In genomic region chr3:151169700-151170224, GRCh38 we compare ENCODE assay signal across 8 cellular contexts. TPM values are rescaled to one million over a fixed set of nuclear protein-coding genes. Genes with fewer than 3 reads are reported as not detected.
DNase-seq lines count a peak whose midpoint lies in the region; ATAC-seq and TF ChIP-seq lines count a peak whose summit lies in the region.

No MANE protein-coding gene starts in this region.

- no peaks in the 10 kb centered on the region for H3K79me1 ChIP-seq in mesenchymal stem cell (replicated peaks; ENCODE audit: low read length, poor library complexity, severe bottlenecking)

- no TSS peak for BruUV-seq in PC-3 (replicated peaks; lab: Mats Ljungman, UMichigan)

- CTCF ChIA-PET in activated CD4-positive, alpha-beta memory T cell treated with anti-CD3 and anti-CD28 coated beads, Interleukin-2, amount 10 ng/mL, durations not matched to agents 7 days and 5 days (lab: Charles Lee), result interaction anchor here (0.9 to 7.5 kb wide), 12 partner anchors 13 to 117 kb away, joined by 3 to 112 read pairs (median 20); partner anchors contain the start of genes GPR171 and P2RY14
- CTCF ChIA-PET in PC-3 (lab: Charles Lee), result no interaction called here

- no peak overlapping the region for H3K4me2 ChIP-seq in mesenchymal stem cell (ENCODE audit: low read length, poor library complexity, severe bottlenecking)
- H3K4me2 ChIP-seq in PC-3 (ENCODE audit: low read length), result no peak overlapping the region

- ATAC-seq in GM19351 (IDR thresholded peaks at IDR 0.05; ENCODE audit: unreplicated experiment) (peak; percentile 44), HG03469 (IDR thresholded peaks at IDR 0.05; ENCODE audit: unreplicated experiment) (peak; percentile 38), PC-3 (no peak), GM18873 (IDR thresholded peaks at IDR 0.05; ENCODE audit: low FRiP score, unreplicated experiment) (no peak)

- H3F3A ChIP-seq in PC-3 (ENCODE audit: low read length, unreplicated experiment), result no peaks in the 10 kb centered on the region

- H2AK5ac ChIP-seq in mesenchymal stem cell (ENCODE audit: low read length, severe bottlenecking), result no peak overlapping the region

- H3K23ac ChIP-seq in mesenchymal stem cell (ENCODE audit: low read length in 2 of 2), result no peak overlapping the region

- H3K27me3 ChIP-seq in mesenchymal stem cell (ENCODE audit: control insufficient read depth in 1 of 2, insufficient read depth in 1 of 2, low read length in 2 of 2), result no peaks in the 10 kb centered on the region
- H3K27me3 ChIP-seq in PC-3 (ENCODE audit: low read length), result no peaks in the 10 kb centered on the region

- H2BK12ac ChIP-seq in mesenchymal stem cell (ENCODE audit: low read length in 2 of 2), result peak overlapping the region in 1 of 2 experiments; percentile 72

- intact Hi-C loops in PC-3 (cut with micrococcal nuclease), result loop anchor here (10.0 kb wide), 1 partner anchor 255 kb away; no protein-coding TSS in a partner anchor

- H3K18ac ChIP-seq in mesenchymal stem cell (ENCODE audit: low read depth in 1 of 2, low read length in 2 of 2), result no peak overlapping the region

- H3K4ac ChIP-seq in mesenchymal stem cell (ENCODE audit: low read depth in 1 of 2, low read length in 2 of 2), result no peak overlapping the region

- H3K27ac Mint-ChIP-seq in activated CD4-positive, alpha-beta memory T cell treated with anti-CD3 and anti-CD28 coated beads, Interleukin-2, amount 10 ng/mL, durations not matched to agents 7 days and 5 days, result peak overlapping the region; percentile 83

- H4K20me1 ChIP-seq in PC-3 (ENCODE audit: low read length), result no peaks in the 10 kb centered on the region

- H3K4me3 ChIP-seq in mesenchymal stem cell (ENCODE audit: insufficient read depth in 1 of 2, low read depth in 1 of 2, low read length in 2 of 2) (no peak overlapping the region), PC-3 (ENCODE audit: low read length) (no peak overlapping the region)

- DNase-seq in activated CD4-positive, alpha-beta memory T cell treated with anti-CD3 and anti-CD28 coated beads, Interleukin-2, amount 10 ng/mL, durations not matched to agents 7 days and 5 days, result peak; percentile 40
- DNase-seq in mesenchymal stem cell, result no peak
- DNase-seq in PC-3, result no peak
- no peak for DNase-seq in NCI-H345 treated with DMSO at 0.1 percent for 48 hours (lab: John Stamatoyannopoulos, UW; ENCODE audit: unreplicated experiment)
- DNase-seq in GM19240 (ENCODE audit: insufficient read length, low spot score), result no peak

- H3K79me2 ChIP-seq in PC-3 (ENCODE audit: low read length), result no peaks in the 10 kb centered on the region

- peaks cover 52% of the 10 kb centered on the region for H3K4me1 Mint-ChIP-seq in activated CD4-positive, alpha-beta memory T cell treated with anti-CD3 and anti-CD28 coated beads, Interleukin-2, amount 10 ng/mL, durations not matched to agents 7 days and 5 days

- no peak overlapping the region for H2BK5ac ChIP-seq in mesenchymal stem cell (ENCODE audit: low read depth, low read length, poor library complexity, severe bottlenecking)

- H2BK15ac ChIP-seq in mesenchymal stem cell (ENCODE audit: low read depth, poor library complexity, severe bottlenecking), result peak overlapping the region; percentile 16

- WGBS in mesenchymal stem cell, result 100% methylated on average over 4 of the region's 5 CpGs

- no peak for TF ChIP-seq CTCF in PC-3 (conservative IDR thresholded peaks at IDR 0.05; ENCODE audit: low read depth, low read length)

- no peak overlapping the region for H2BK120ac ChIP-seq in mesenchymal stem cell (ENCODE audit: low read depth, low read length)

- H3K36me3 ChIP-seq in mesenchymal stem cell (ENCODE audit: control insufficient read depth in 1 of 2, insufficient read depth in 2 of 2, low read depth in 1 of 2, low read length in 2 of 2) (no peaks in the 10 kb centered on the region), PC-3 (ENCODE audit: low read depth, low read length) (no peaks in the 10 kb centered on the region)

- H3K9me3 ChIP-seq in mesenchymal stem cell (ENCODE audit: control insufficient read depth, low read length) (no peaks in the 10 kb centered on the region), PC-3 (ENCODE audit: low read length) (no peaks in the 10 kb centered on the region)

- H3K14ac ChIP-seq in mesenchymal stem cell (ENCODE audit: low read length in 2 of 2), result no peak overlapping the region

- H2AFZ ChIP-seq in mesenchymal stem cell (ENCODE audit: low read depth, low read length) (no peak overlapping the region), PC-3 (ENCODE audit: low read length) (no peak overlapping the region)

- H3K4me3 Mint-ChIP-seq in activated CD4-positive, alpha-beta memory T cell treated with anti-CD3 and anti-CD28 coated beads, Interleukin-2, amount 10 ng/mL, durations not matched to agents 7 days and 5 days, result no peak overlapping the region

- H3K27ac ChIP-seq in mesenchymal stem cell (ENCODE audit: low read length, poor library complexity, severe bottlenecking), result no peak overlapping the region
- H3K27ac ChIP-seq in PC-3 (ENCODE audit: low read length), result no peak overlapping the region

- no peaks in the 10 kb centered on the region for H3K27me3 Mint-ChIP-seq in activated CD4-positive, alpha-beta memory T cell treated with anti-CD3 and anti-CD28 coated beads, Interleukin-2, amount 10 ng/mL, durations not matched to agents 7 days and 5 days

- H4K91ac ChIP-seq in mesenchymal stem cell (ENCODE audit: low read length), result no peak overlapping the region

- H3K9ac ChIP-seq in mesenchymal stem cell (ENCODE audit: low read length) (no peak overlapping the region), PC-3 (ENCODE audit: low read length) (no peak overlapping the region)

- no peaks in the 10 kb centered on the region for H3K9me3 Mint-ChIP-seq in activated CD4-positive, alpha-beta memory T cell treated with anti-CD3 and anti-CD28 coated beads, Interleukin-2, amount 10 ng/mL, durations not matched to agents 7 days and 5 days

- POLR2A ChIA-PET in activated CD4-positive, alpha-beta memory T cell treated with anti-CD3 and anti-CD28 coated beads, Interleukin-2, amount 10 ng/mL, durations not matched to agents 7 days and 5 days (lab: Charles Lee), result interaction anchor here (0.8 to 4.4 kb wide), 7 partner anchors 14 to 113 kb away, joined by 3 to 73 read pairs (median 6); partner anchors contain the start of gene GPR171
- POLR2A ChIA-PET in PC-3 (lab: Charles Lee; ENCODE audit: unreplicated experiment), result no interaction called here

- peak overlapping the region; percentile 72 for H4K8ac ChIP-seq in mesenchymal stem cell (ENCODE audit: low read length)

- H3K36me3 Mint-ChIP-seq in activated CD4-positive, alpha-beta memory T cell treated with anti-CD3 and anti-CD28 coated beads, Interleukin-2, amount 10 ng/mL, durations not matched to agents 7 days and 5 days (ENCODE audit: low read depth), result no peaks in the 10 kb centered on the region

- H3K9me2 ChIP-seq in PC-3 (replicated peaks; ENCODE audit: low read length), result no peaks in the 10 kb centered on the region

- H3K4me1 ChIP-seq in mesenchymal stem cell (ENCODE audit: control insufficient read depth, insufficient read depth, low read depth, low read length) (no peaks in the 10 kb centered on the region), PC-3 (ENCODE audit: insufficient read depth, low read length) (no peaks in the 10 kb centered on the region)

RNA-seq across cellular contexts. Expression of gene GPR171, which starts 33.3 kb away (rescaled TPM):
- total RNA-seq in activated CD4-positive, alpha-beta memory T cell treated with anti-CD3 and anti-CD28 coated beads, Interleukin-2, amount 10 ng/mL, durations not matched to agents 7 days and 5 days, result 100 to 1,000 TPM; 204 to 222 TPM
- polyA plus RNA-seq in mesenchymal stem cell (2013, experiment 1 of 2), result not detected
- polyA plus RNA-seq in mesenchymal stem cell (2013, experiment 2 of 2), result 0.04 TPM
- not detected in 2 replicates for total RNA-seq in PC-3 (2014; rRNA removed)

Comparison
In these comparisons a context has a peak if more than half of its experiments do, and no peak if none do; other contexts are left out.
1. ATAC-seq: peak in GM19351 (single experiment) and HG03469 (single experiment); none in PC-3 (single experiment) and GM18873 (single experiment).
2. RNA of gene GPR171, which starts 33.3 kb away (total RNA-seq): 204 to 222 TPM in activated CD4-positive, alpha-beta memory T cell treated with anti-CD3 and anti-CD28 coated beads, Interleukin-2, amount 10 ng/mL, durations not matched to agents 7 days and 5 days; not detected in PC-3; every median in the first group is over 100 times any median in the second.